In genomic region chr6:99036672-99037071, GRCh38 we compare ENCODE assay signal across 35 cellular contexts.
"Had no signal": no experiment of that assay in that cellular context is flagged by ENCODE, and none has a peak within 500 bp of the region (broad histone marks: within the 10 kb centered on the region; RNA-seq: fewer than 3 reads in every experiment).

No MANE protein-coding gene starts in this region.

- H3K4me3 ChIP-seq: MG63 had no signal

- H3K27ac ChIP-seq: KMS-11 had no signal

- H3K27me3 ChIP-seq: MG63 had no signal

- H3K9me3 ChIP-seq: MG63 had no signal

- H3K36me3 ChIP-seq: MG63 had no signal

- DNase-seq: Karpas-422, Kasumi-1, KG1, MG63, MM.1S, MV-4-11, NCI-H1048, NCI-H1092, NCI-H1092 treated with DMSO at 0.1 percent for 48 hours, NCI-H1105, NCI-H1105 treated with DMSO at 0.1 percent for 48 hours, NCI-H1417, NCI-H1417 treated with DMSO at 0.1 percent for 48 hours, NCI-H1436, NCI-H1436 treated with DMSO at 0.1 percent for 48 hours, NCI-H146, NCI-H1694, NCI-H1694 treated with DMSO at 0.1 percent for 48 hours, NCI-H187, NCI-H187 treated with DMSO at 0.1 percent for 48 hours, NCI-H1930, NCI-H2029, NCI-H2029 treated with DMSO at 0.1 percent for 48 hours, NCI-H2081, NCI-H2081 treated with DMSO at 0.1 percent for 48 hours, NCI-H2107, NCI-H2171, NCI-H2171 treated with DMSO at 0.1 percent for 48 hours, NCI-H2227 treated with DMSO at 0.1 percent for 48 hours, NCI-H226, NCI-H345, NCI-H446, NCI-H446 treated with DMSO at 0.1 percent for 48 hours, NCI-H510A had no signal
